In genomic region chr5:177671035-177671754, GRCh38 we compare ENCODE assay signal across 8 cellular contexts.
A peak's percentile ranks its signal among the peaks of the same experiment; 100 is the strongest.
DNase-seq lines count a peak whose midpoint lies in the region; ATAC-seq and TF ChIP-seq lines count a peak whose summit lies in the region.
"Not testable (repeated sequence)": the region's sequence is repeated elsewhere in the genome, so short reads cannot be mapped to it uniquely, and the experiment has no call there.

No MANE protein-coding gene starts in this region.

- intact Hi-C loops in CD4-positive, alpha-beta T cell (cut with DNase I, micrococcal nuclease); dorsolateral prefrontal cortex (cut with DNase I); right lobe of liver (cut with DNase I): not testable (repeated sequence)

- H3K36me3 Mint-ChIP-seq in CD4-positive, alpha-beta T cell (ENCODE audit: low read depth); activated CD4-positive, alpha-beta memory T cell treated with anti-CD3 and anti-CD28 coated beads, Interleukin-2, amount 10 ng/mL, durations not matched to agents 7 days and 5 days (ENCODE audit: low read depth); stimulated activated memory B cell treated with anti-CD40 and anti-IgM and Interleukin-4, amounts not matched to agents 10 μg/mL and 1 μg/mL and 100 μg/mL, for 72 hours: not testable (repeated sequence)

- CTCF ChIA-PET in CD4-positive, alpha-beta T cell (lab: Charles Lee); activated CD4-positive, alpha-beta memory T cell treated with anti-CD3 and anti-CD28 coated beads, Interleukin-2, amount 10 ng/mL, durations not matched to agents 7 days and 5 days (lab: Charles Lee): not testable (repeated sequence)

- H3K9me3 Mint-ChIP-seq in CD4-positive, alpha-beta T cell; activated CD4-positive, alpha-beta memory T cell treated with anti-CD3 and anti-CD28 coated beads, Interleukin-2, amount 10 ng/mL, durations not matched to agents 7 days and 5 days; stimulated activated memory B cell treated with anti-CD40 and anti-IgM and Interleukin-4, amounts not matched to agents 10 μg/mL and 1 μg/mL and 100 μg/mL, for 72 hours: not testable (repeated sequence)

- not testable (repeated sequence) for DNase-seq in CD4-positive, alpha-beta T cell; HL-60 (ENCODE audit: low read depth in 1 of 2, low spot score in 1 of 2); activated CD4-positive, alpha-beta memory T cell treated with anti-CD3 and anti-CD28 coated beads, Interleukin-2, amount 10 ng/mL, durations not matched to agents 7 days and 5 days; dorsolateral prefrontal cortex; right lobe of liver

- not testable (repeated sequence) for H3K27ac Mint-ChIP-seq in CD4-positive, alpha-beta T cell; activated CD4-positive, alpha-beta memory T cell treated with anti-CD3 and anti-CD28 coated beads, Interleukin-2, amount 10 ng/mL, durations not matched to agents 7 days and 5 days; stimulated activated memory B cell treated with anti-CD40 and anti-IgM and Interleukin-4, amounts not matched to agents 10 μg/mL and 1 μg/mL and 100 μg/mL, for 72 hours

- TF ChIP-seq CTCF in CD4-positive, alpha-beta T cell (IDR thresholded peaks at IDR 0.05); HL-60 (IDR thresholded peaks at IDR 0.05; ENCODE audit: insufficient read depth, low read length); dorsolateral prefrontal cortex (IDR thresholded peaks at IDR 0.05 in 54 of 56, conservative IDR thresholded peaks at IDR 0.05 in 2 of 56; ENCODE audit: low read depth in 1 of 56, partially characterized antibody in 56 of 56); right lobe of liver (IDR thresholded peaks at IDR 0.05): not testable (repeated sequence)

- not testable (repeated sequence) for H3K36me3 ChIP-seq in right lobe of liver

- not testable (repeated sequence) for H3K4me1 ChIP-seq in right lobe of liver

- H3K4me1 Mint-ChIP-seq in CD4-positive, alpha-beta T cell (ENCODE audit: low read depth): peaks cover 10% of the 10 kb centered on the region
- not testable (repeated sequence) for H3K4me1 Mint-ChIP-seq in activated CD4-positive, alpha-beta memory T cell treated with anti-CD3 and anti-CD28 coated beads, Interleukin-2, amount 10 ng/mL, durations not matched to agents 7 days and 5 days
- peaks cover 11% of the 10 kb centered on the region for H3K4me1 Mint-ChIP-seq in stimulated activated memory B cell treated with anti-CD40 and anti-IgM and Interleukin-4, amounts not matched to agents 10 μg/mL and 1 μg/mL and 100 μg/mL, for 72 hours

- H3K27me3 ChIP-seq in CD4-positive, alpha-beta T cell (ENCODE audit: control insufficient read depth, insufficient read depth, low read length); HL-60 (ENCODE audit: insufficient read depth, poor library complexity, severe bottlenecking); dorsolateral prefrontal cortex; right lobe of liver: not testable (repeated sequence)

- WGBS in right lobe of liver (ENCODE audit: insufficient coverage, low coverage, low lambda C conversion rate, missing lambda C conversion rate): 30% methylated on average over 2 of the region's 37 CpGs

- H3K4me3 ChIP-seq in HL-60 (replicated peaks; ENCODE audit: insufficient read depth, low read length) (peak overlapping the region; percentile 45), dorsolateral prefrontal cortex (peak overlapping the region in 37 of 59 donors; percentile 29 to 54 (median 44)), right lobe of liver (peak overlapping the region in 1 of 3 donors; percentile 18)

- POLR2A ChIA-PET in CD4-positive, alpha-beta T cell (lab: Charles Lee); activated CD4-positive, alpha-beta memory T cell treated with anti-CD3 and anti-CD28 coated beads, Interleukin-2, amount 10 ng/mL, durations not matched to agents 7 days and 5 days (lab: Charles Lee): not testable (repeated sequence)

- H3K27ac ChIP-seq in CD4-positive, alpha-beta T cell (ENCODE audit: low read depth, low read length); HL-60 (replicated peaks); dorsolateral prefrontal cortex; right lobe of liver: not testable (repeated sequence)

- ATAC-seq in CD4-positive, alpha-beta T cell (ENCODE audit: poor library complexity): peak; percentile 21
- ATAC-seq in GM19455 (IDR thresholded peaks at IDR 0.05; ENCODE audit: unreplicated experiment) (peak; percentile 37), HG02840 (IDR thresholded peaks at IDR 0.05; ENCODE audit: low FRiP score, unreplicated experiment) (peak; percentile 40), right lobe of liver (peak; percentile 62 to 66 (median 64))
- peak; percentile 47 for ATAC-seq in stimulated activated memory B cell treated with anti-CD40 and anti-IgM and Interleukin-4, amounts not matched to agents 10 μg/mL and 1 μg/mL and 100 μg/mL, for 72 hours

- not testable (repeated sequence) for H3K27me3 Mint-ChIP-seq in CD4-positive, alpha-beta T cell; activated CD4-positive, alpha-beta memory T cell treated with anti-CD3 and anti-CD28 coated beads, Interleukin-2, amount 10 ng/mL, durations not matched to agents 7 days and 5 days; stimulated activated memory B cell treated with anti-CD40 and anti-IgM and Interleukin-4, amounts not matched to agents 10 μg/mL and 1 μg/mL and 100 μg/mL, for 72 hours

- not testable (repeated sequence) for TF ChIP-seq POLR2A in right lobe of liver (IDR thresholded peaks at IDR 0.05)

- not testable (repeated sequence) for H3K9me3 ChIP-seq in CD4-positive, alpha-beta T cell (ENCODE audit: control insufficient read depth, low read length); right lobe of liver

- not testable (repeated sequence) for H3K4me3 Mint-ChIP-seq in CD4-positive, alpha-beta T cell; stimulated activated memory B cell treated with anti-CD40 and anti-IgM and Interleukin-4, amounts not matched to agents 10 μg/mL and 1 μg/mL and 100 μg/mL, for 72 hours
- H3K4me3 Mint-ChIP-seq in activated CD4-positive, alpha-beta memory T cell treated with anti-CD3 and anti-CD28 coated beads, Interleukin-2, amount 10 ng/mL, durations not matched to agents 7 days and 5 days: peak overlapping the region; percentile 39
